15 cellular contexts compared by ENCODE assay signal in genomic region chr10:80236457-80236856, GRCh38. TPM values are rescaled to one million over a fixed set of nuclear protein-coding genes. Genes with fewer than 3 reads are reported as not detected.
DNase-seq lines count a peak whose midpoint lies in the region; ATAC-seq, FAIRE-seq and TF ChIP-seq lines count a peak whose summit lies in the region.
"Not testable (repeated sequence)": the region's sequence is repeated elsewhere in the genome, so short reads cannot be mapped to it uniquely, and the experiment has no call there.
"Had no signal": no experiment of that assay in that cellular context is flagged by ENCODE, and none has a peak within 500 bp of the region (broad histone marks: within the 10 kb centered on the region; RNA-seq: fewer than 3 reads in every experiment).

No MANE protein-coding gene starts in this region.

- H3K4me3 Mint-ChIP-seq in GM23338; HFFc6; WTC11; central memory CD8-positive, alpha-beta T cell; stimulated activated effector memory CD8-positive, alpha-beta T cell treated with anti-CD3 and anti-CD28 coated beads, Interleukin-12 subunit alpha, Interleukin-12 subunit beta, amount 100 ng/mL, for 72 hours; type B pancreatic cell: not testable (repeated sequence)

- not testable (repeated sequence) for H3K4me3 ChIP-seq in A549; GM23338; HepG2 (replicated peaks in 1 of 3; ENCODE audit: insufficient read depth in 1 of 3, low read depth in 2 of 3, low read length in 3 of 3)

- H3F3A ChIP-seq in GM23338 (replicated peaks; ENCODE audit: low read depth): not testable (repeated sequence)

- intact Hi-C loops in HepG2 (cut with micrococcal nuclease; ENCODE audit: unreplicated experiment): not testable (repeated sequence)

- not testable (repeated sequence) for TF ChIP-seq RAD21 in A549 (conservative IDR thresholded peaks at IDR 0.05 in 1 of 2, IDR thresholded peaks at IDR 0.05 in 1 of 2); HepG2 (CRISPR knock-in tag; IDR thresholded peaks at IDR 0.05)

- H3K4me2 ChIP-seq in A549; GM23338; HepG2 (ENCODE audit: low read depth, low read length): not testable (repeated sequence)

- H3K27me3 ChIP-seq in GM23338 (ENCODE audit: insufficient read depth); HepG2 (ENCODE audit: control insufficient read depth in 1 of 2, insufficient read depth in 2 of 2, low read length in 2 of 2): not testable (repeated sequence)

- not testable (repeated sequence) for FAIRE-seq in A549 (lab: Jason Lieb, UNC); HepG2 (lab: Jason Lieb, UNC)

- not testable (repeated sequence) for H3K36me3 ChIP-seq in GM23338 (ENCODE audit: insufficient read depth); HepG2 (replicated peaks in 1 of 2; ENCODE audit: control insufficient read depth in 1 of 2, insufficient read depth in 2 of 2, low read length in 2 of 2)

- not testable (repeated sequence) for TF ChIP-seq POLR2A in A549 (IDR thresholded peaks at IDR 0.05; ENCODE audit: low read length); HepG2 (IDR thresholded peaks at IDR 0.05; ENCODE audit: insufficient read depth in 1 of 2, low read depth in 2 of 2, low read length in 2 of 2)

- not testable (repeated sequence) for H3K4me1 Mint-ChIP-seq in GM23338; HFFc6 (ENCODE audit: low read depth); WTC11; central memory CD8-positive, alpha-beta T cell; stimulated activated effector memory CD8-positive, alpha-beta T cell treated with anti-CD3 and anti-CD28 coated beads, Interleukin-12 subunit alpha, Interleukin-12 subunit beta, amount 100 ng/mL, for 72 hours; type B pancreatic cell (ENCODE audit: unreplicated experiment)

- not testable (repeated sequence) for H3K4me1 ChIP-seq in A549; GM23338 (ENCODE audit: insufficient read depth); HepG2 (ENCODE audit: insufficient read depth, low read length)

- TF ChIP-seq CTCF in A549 (IDR thresholded peaks at IDR 0.05); WTC11 (IDR thresholded peaks at IDR 0.05); HepG2 (CRISPR knock-in tag; IDR thresholded peaks at IDR 0.05): not testable (repeated sequence)
- TF ChIP-seq CTCF in GM23338 (conservative IDR thresholded peaks at IDR 0.05; ENCODE audit: low read depth in 2 of 2) (peak in 1 of 2 experiments; percentile 16; a peak in 1 of 4 replicates), HFFc6 (IDR thresholded peaks at IDR 0.05) (0 out of 2 replicates have a peak, but pooled peaks have one; percentile 11), type B pancreatic cell (conservative IDR thresholded peaks at IDR 0.05) (peak; percentile 22)

- H3K9me3 ChIP-seq in A549; HepG2 (ENCODE audit: low read length): not testable (repeated sequence)

- ATAC-seq in A549 (peak; percentile 48 to 75; a peak in 4 of 6 replicates), GM23338 (peak; percentile 77), WTC11 (peak; percentile 73), HepG2 (peak; percentile 96)
- not testable (repeated sequence) for ATAC-seq in central memory CD8-positive, alpha-beta T cell (replicated peaks; ENCODE audit: extremely low read depth, poor library complexity, severe bottlenecking)
- peak; percentile 20 for ATAC-seq in stimulated activated effector memory CD8-positive, alpha-beta T cell treated with anti-CD3 and anti-CD28 coated beads, Interleukin-12 subunit alpha, Interleukin-12 subunit beta, amount 100 ng/mL, for 72 hours

- not testable (repeated sequence) for H3K9ac ChIP-seq in HepG2 (ENCODE audit: insufficient read depth, low read depth, low read length)

- H3K9me3 Mint-ChIP-seq in GM23338; HFFc6; WTC11; central memory CD8-positive, alpha-beta T cell; stimulated activated effector memory CD8-positive, alpha-beta T cell treated with anti-CD3 and anti-CD28 coated beads, Interleukin-12 subunit alpha, Interleukin-12 subunit beta, amount 100 ng/mL, for 72 hours; type B pancreatic cell: not testable (repeated sequence)

- BruUV-seq in HepG2 (replicated peaks; lab: Mats Ljungman, UMichigan): not testable (repeated sequence)

- H3K27me3 Mint-ChIP-seq in GM23338 (ENCODE audit: insufficient read depth, low read depth, poor library complexity); HFFc6 (ENCODE audit: insufficient read depth); WTC11 (ENCODE audit: low read depth); central memory CD8-positive, alpha-beta T cell; type B pancreatic cell: not testable (repeated sequence)

- not testable (repeated sequence) for H4K20me1 ChIP-seq in GM23338 (replicated peaks; ENCODE audit: insufficient read depth); HepG2 (ENCODE audit: insufficient read depth, low read length)

- POLR2A ChIA-PET in A549 (lab: Yijun Ruan, JAX); WTC11 (lab: Charles Lee); HepG2 (lab: Yijun Ruan, JAX): not testable (repeated sequence)

- H3K27ac Mint-ChIP-seq in GM23338; HFFc6; WTC11; stimulated activated effector memory CD8-positive, alpha-beta T cell treated with anti-CD3 and anti-CD28 coated beads, Interleukin-12 subunit alpha, Interleukin-12 subunit beta, amount 100 ng/mL, for 72 hours; type B pancreatic cell: not testable (repeated sequence)
- peak overlapping the region; percentile 78 for H3K27ac Mint-ChIP-seq in central memory CD8-positive, alpha-beta T cell (ENCODE audit: low read depth)

- H3K79me2 ChIP-seq in GM23338 (replicated peaks; ENCODE audit: insufficient read depth); HepG2 (ENCODE audit: insufficient read depth, low read length): not testable (repeated sequence)

- not testable (repeated sequence) for TF ChIP-seq EP300 in A549 (IDR thresholded peaks at IDR 0.05); HepG2 (IDR thresholded peaks at IDR 0.05; ENCODE audit: low read depth in 2 of 2, low read length in 2 of 2); HepG2 (CRISPR knock-in tag; IDR thresholded peaks at IDR 0.05; ENCODE audit: borderline replicate concordance)

- H3K9me2 ChIP-seq in GM23338 (ENCODE audit: insufficient read depth): not testable (repeated sequence)

- H3K36me3 Mint-ChIP-seq in GM23338 (ENCODE audit: low read depth); HFFc6 (ENCODE audit: low read depth); WTC11; central memory CD8-positive, alpha-beta T cell (ENCODE audit: insufficient read depth); stimulated activated effector memory CD8-positive, alpha-beta T cell treated with anti-CD3 and anti-CD28 coated beads, Interleukin-12 subunit alpha, Interleukin-12 subunit beta, amount 100 ng/mL, for 72 hours; type B pancreatic cell: not testable (repeated sequence)

- DNase-seq in A549 (ENCODE audit: low read depth in 1 of 2, low spot score in 1 of 2); HFFc6; WTC11 (ENCODE audit: low spot score); central memory CD8-positive, alpha-beta T cell (ENCODE audit: low spot score in 2 of 2); HepG2 (ENCODE audit: low spot score); stimulated activated effector memory CD8-positive, alpha-beta T cell treated with anti-CD3 and anti-CD28 coated beads, Interleukin-12 subunit alpha, Interleukin-12 subunit beta, amount 100 ng/mL, for 72 hours (ENCODE audit: low spot score in 2 of 2); type B pancreatic cell (ENCODE audit: extremely low spot score, unreplicated experiment): not testable (repeated sequence)
- DNase-seq in GM23338 (ENCODE audit: low spot score): peak; percentile 5

- in situ Hi-C loops in HepG2 (cut with HindIII; ENCODE audit: extremely low pct_ligation_motif_present, low pct_unique_long_range_greater_than_20kb): not testable (repeated sequence)

- CTCF ChIA-PET in A549 (lab: Yijun Ruan, JAX); WTC11 (lab: Charles Lee); HepG2 (lab: Yijun Ruan, JAX; ENCODE audit: low intra/inter-chr PET ratio, low total read pairs): not testable (repeated sequence)

- not testable (repeated sequence) for H2AFZ ChIP-seq in GM23338; HepG2 (ENCODE audit: low read length)

- not testable (repeated sequence) for H3K27ac ChIP-seq in A549; GM23338 (ENCODE audit: low read depth); HepG2 (ENCODE audit: extremely low read length, insufficient read depth, low read length)

- WGBS in A549 (ENCODE audit: missing lambda C conversion rate): 67% methylated on average over 5 of the region's 5 CpGs
- WGBS in HepG2 (ENCODE audit: low lambda C conversion rate): no CpG with 5 or more reads among the region's 5 CpGs

RNA-seq across cellular contexts. Expression of gene ANXA11, which starts 31.1 kb away (rescaled TPM):
- polyA plus RNA-seq in A549 (2011; rRNA removed): 92.6 and 123 TPM in 2 replicates
- polyA plus RNA-seq in A549 (2012; cell fraction: cytosol; rRNA removed): 98.4 and 119 TPM in 2 replicates
- 109 and 134 TPM in 2 replicates for polyA plus RNA-seq in A549 (2012; cell fraction: nucleus; rRNA removed)
- 117 to 121 TPM (median 119 TPM) in 3 replicates for polyA plus RNA-seq in A549 (2017; fragmentation: RNase III; extraction: RNeasy Plus Mini Kit Qiagen cat#74134 plus additional on column Dnase treatment)
- 78.8 and 93.8 TPM in 2 replicates for polyA minus RNA-seq in A549 (2011; rRNA and poly(A)+ RNA removed)
- 38.9 and 42.3 TPM in 2 replicates for total RNA-seq in GM23338 (2014; rRNA removed; shearing (Covaris generic))
- 70.0 and 73.7 TPM in 2 replicates for polyA plus RNA-seq in GM23338 (2016; fragmentation: Nextera tagmentation; extraction: Ambion mirVana)
- total RNA-seq in HFFc6 (2021; fragmentation: NEBNext Ultra II Directional; extraction: Animal tissue kit (Norgen Biotek cat#: 25700)): 100 to 1,000 TPM; 253 to 361 (median 336) TPM
- 67.5 to 83.3 TPM (median 80.1 TPM) in 3 replicates for total RNA-seq in WTC11 (2021)
- total RNA-seq in HepG2 (2016; rRNA removed; fragmentation: Illumina TruSeq; extraction: Trizol): 51.5 and 63.3 TPM in 2 replicates
- total RNA-seq in HepG2 (2016; cell fraction: cytosol; rRNA removed; fragmentation: Illumina TruSeq; extraction: Trizol; ENCODE audit: low read depth): 20.4 and 29.6 TPM in 2 replicates
- total RNA-seq in HepG2 (2016; cell fraction: insoluble cytoplasmic fraction; rRNA removed; fragmentation: Illumina TruSeq; extraction: Trizol): 51.1 and 56.9 TPM in 2 replicates
- total RNA-seq in HepG2 (2016; cell fraction: membrane; rRNA removed; fragmentation: Illumina TruSeq; extraction: Trizol): 45.4 and 46.0 TPM in 2 replicates
- 31.2 and 33.7 TPM in 2 replicates for total RNA-seq in HepG2 (2016; cell fraction: nucleus; rRNA removed; fragmentation: Illumina TruSeq; extraction: Trizol)
- 27.4 and 30.6 TPM in 2 replicates for polyA plus RNA-seq in HepG2 (2011; rRNA removed)
- 26.4 and 31.5 TPM in 2 replicates for polyA plus RNA-seq in HepG2 (2011; cell fraction: cytosol; rRNA removed)
- polyA plus RNA-seq in HepG2 (2011; cell fraction: nucleus; rRNA removed): 18.5 and 22.7 TPM in 2 replicates
- polyA plus RNA-seq in HepG2 (2012): 57.8 and 76.4 TPM in 2 replicates
- 31.6 and 35.2 TPM in 2 replicates for polyA plus RNA-seq in HepG2 (2016; cell fraction: cytosol; fragmentation: Illumina TruSeq; extraction: Trizol; ENCODE audit: low read depth)
- 68.8 and 94.4 TPM in 2 replicates for polyA plus RNA-seq in HepG2 (2016; cell fraction: insoluble cytoplasmic fraction; fragmentation: Illumina TruSeq; extraction: Trizol; ENCODE audit: low read depth)
- polyA plus RNA-seq in HepG2 (2016; cell fraction: membrane; fragmentation: Illumina TruSeq; extraction: Trizol; ENCODE audit: low read depth): 63.5 and 64.4 TPM in 2 replicates
- 58.6 and 69.2 TPM in 2 replicates for polyA plus RNA-seq in HepG2 (2016; cell fraction: nucleus; fragmentation: Illumina TruSeq; extraction: Trizol; ENCODE audit: insufficient read depth, low read depth)
- polyA minus RNA-seq in HepG2 (2011; rRNA and poly(A)+ RNA removed; ENCODE audit: low replicate concordance): 42.5 and 107 TPM in 2 replicates
- polyA minus RNA-seq in HepG2 (2011; cell fraction: cytosol; rRNA and poly(A)+ RNA removed): 19.4 and 27.8 TPM in 2 replicates
- 20.3 and 20.9 TPM in 2 replicates for polyA minus RNA-seq in HepG2 (2011; cell fraction: nucleus; rRNA and poly(A)+ RNA removed)
- total RNA-seq in type B pancreatic cell (ENCODE audit: low replicate concordance): 122 and 248 TPM in 2 replicates

RNA-seq across cellular contexts. Expression of gene MAT1A, which starts 53.0 kb away (rescaled TPM):
- 0.13 and 0.16 TPM in 2 replicates for polyA plus RNA-seq in A549 (2011; rRNA removed)
- 0.03 TPM in 1 of 2 replicates, not detected in the other for polyA plus RNA-seq in A549 (2012; cell fraction: cytosol; rRNA removed)
- 0.07 and 0.09 TPM in 2 replicates for polyA plus RNA-seq in A549 (2012; cell fraction: nucleus; rRNA removed)
- 0.03 to 0.20 TPM (median 0.05 TPM) in 3 replicates for polyA plus RNA-seq in A549 (2017; fragmentation: RNase III; extraction: RNeasy Plus Mini Kit Qiagen cat#74134 plus additional on column Dnase treatment)
- 0.19 TPM in 1 of 2 replicates, not detected in the other for polyA minus RNA-seq in A549 (2011; rRNA and poly(A)+ RNA removed)
- 6.5 and 8.0 TPM in 2 replicates for total RNA-seq in GM23338 (2014; rRNA removed; shearing (Covaris generic))
- polyA plus RNA-seq in GM23338 (2016; fragmentation: Nextera tagmentation; extraction: Ambion mirVana): 0.97 and 1.3 TPM in 2 replicates
- total RNA-seq in HFFc6 (2021; fragmentation: NEBNext Ultra II Directional; extraction: Animal tissue kit (Norgen Biotek cat#: 25700)): not detected
- 2.3 to 5.0 TPM (median 4.3 TPM) in 3 replicates for total RNA-seq in WTC11 (2021)
- total RNA-seq in HepG2 (2016; rRNA removed; fragmentation: Illumina TruSeq; extraction: Trizol): 76.9 and 101 TPM in 2 replicates
- 8.2 and 9.7 TPM in 2 replicates for total RNA-seq in HepG2 (2016; cell fraction: cytosol; rRNA removed; fragmentation: Illumina TruSeq; extraction: Trizol; ENCODE audit: low read depth)
- total RNA-seq in HepG2 (2016; cell fraction: insoluble cytoplasmic fraction; rRNA removed; fragmentation: Illumina TruSeq; extraction: Trizol): 77.4 and 101 TPM in 2 replicates
- 35.3 and 36.5 TPM in 2 replicates for total RNA-seq in HepG2 (2016; cell fraction: membrane; rRNA removed; fragmentation: Illumina TruSeq; extraction: Trizol)
- 51.9 and 57.9 TPM in 2 replicates for total RNA-seq in HepG2 (2016; cell fraction: nucleus; rRNA removed; fragmentation: Illumina TruSeq; extraction: Trizol)
- polyA plus RNA-seq in HepG2 (2011; rRNA removed): 57.1 and 71.8 TPM in 2 replicates
- polyA plus RNA-seq in HepG2 (2011; cell fraction: cytosol; rRNA removed): 67.8 and 68.7 TPM in 2 replicates
- 86.2 and 106 TPM in 2 replicates for polyA plus RNA-seq in HepG2 (2011; cell fraction: nucleus; rRNA removed)
- polyA plus RNA-seq in HepG2 (2012): 51.2 and 64.8 TPM in 2 replicates
- polyA plus RNA-seq in HepG2 (2016; cell fraction: cytosol; fragmentation: Illumina TruSeq; extraction: Trizol; ENCODE audit: low read depth): 7.9 and 9.8 TPM in 2 replicates
- 98.3 and 108 TPM in 2 replicates for polyA plus RNA-seq in HepG2 (2016; cell fraction: insoluble cytoplasmic fraction; fragmentation: Illumina TruSeq; extraction: Trizol; ENCODE audit: low read depth)
- 26.5 and 26.9 TPM in 2 replicates for polyA plus RNA-seq in HepG2 (2016; cell fraction: membrane; fragmentation: Illumina TruSeq; extraction: Trizol; ENCODE audit: low read depth)
- polyA plus RNA-seq in HepG2 (2016; cell fraction: nucleus; fragmentation: Illumina TruSeq; extraction: Trizol; ENCODE audit: insufficient read depth, low read depth): 93.4 and 100 TPM in 2 replicates
- 0.07 and 103 TPM in 2 replicates for polyA minus RNA-seq in HepG2 (2011; rRNA and poly(A)+ RNA removed; ENCODE audit: low replicate concordance)
- 28.5 and 32.8 TPM in 2 replicates for polyA minus RNA-seq in HepG2 (2011; cell fraction: cytosol; rRNA and poly(A)+ RNA removed)
- 23.2 and 35.9 TPM in 2 replicates for polyA minus RNA-seq in HepG2 (2011; cell fraction: nucleus; rRNA and poly(A)+ RNA removed)
- 0.12 and 0.63 TPM in 2 replicates for total RNA-seq in type B pancreatic cell (ENCODE audit: low replicate concordance)
- total RNA-seq: A673; CD4-positive, alpha-beta memory T cell; CD4-positive, CD25-positive, alpha-beta regulatory T cell; CD8-positive, alpha-beta memory T cell had no signal
- polyA plus RNA-seq: AG04450; CD14-positive monocyte; CD4-positive, alpha-beta memory T cell; CD4-positive, CD25-positive, alpha-beta regulatory T cell; CD8-positive, alpha-beta memory T cell; GM12878 had no signal
